In genomic region chr18:10410472-10411300, GRCh38 we compare ENCODE assay signal across 16 cellular contexts. TPM values are rescaled to one million over a fixed set of nuclear protein-coding genes. Genes with fewer than 3 reads are reported as not detected.
DNase-seq lines count a peak whose midpoint lies in the region; TF ChIP-seq lines count a peak whose summit lies in the region.
"Had no signal": no experiment of that assay in that cellular context is flagged by ENCODE, and none has a peak within 500 bp of the region (broad histone marks: within the 10 kb centered on the region; RNA-seq: fewer than 3 reads in every experiment).

No MANE protein-coding gene starts in this region.

- H3K27ac ChIP-seq in C4-2B (0 out of 2 replicates have a peak overlapping the region, but pooled peaks have one; percentile 9), PC-9 (no peak overlapping the region), tibial nerve (no peak overlapping the region)
- H3K27ac ChIP-seq: SJCRH30 had no signal

- intact Hi-C loops in PC-9 (cut with micrococcal nuclease; ENCODE audit: unreplicated experiment) = no loop called here

- POLR2A ChIA-PET in PC-9 (lab: Charles Lee; ENCODE audit: unreplicated experiment) = no interaction called here

- H3K4me2 ChIP-seq in PC-9 = no peak overlapping the region

- peak; percentile 75 for DNase-seq in NCI-H146 treated with DMSO at 0.1 percent for 48 hours (lab: John Stamatoyannopoulos, UW; ENCODE audit: unreplicated experiment)
- peak; percentile 23 for DNase-seq in astrocyte of the spinal cord (ENCODE audit: low read depth, low spot score)
- peak; percentile 49 for DNase-seq in islet precursor cell
- no peak for DNase-seq in PC-9
- DNase-seq in activated CD8-positive, alpha-beta memory T cell treated with anti-CD3 and anti-CD28 coated beads, Interleukin-2, amount 50 U/mL, for 48 hours = no peak
- no peak for DNase-seq in DMS 273 treated with DMSO at 0.1 percent for 48 hours (lab: John Stamatoyannopoulos, UW)
- no peak for DNase-seq in tibial nerve (ENCODE audit: low spot score in 2 of 2)
- DNase-seq: activated CD4-positive, alpha-beta T cell treated with anti-CD3 and anti-CD28 coated beads for 1 hour; activated gamma-delta T cell treated with Interleukin-2 at 50 U/mL for 16 hours; KBM-7; naive B cell; NCI-H1092 treated with DMSO at 0.1 percent for 48 hours; NCI-H2171 treated with DMSO at 0.1 percent for 48 hours; SJCRH30; small intestine had no signal

- no peaks in the 10 kb centered on the region for H4K20me1 ChIP-seq in PC-9 (ENCODE audit: insufficient read depth)

- H2AFZ ChIP-seq in PC-9 = no peak overlapping the region

- no peaks in the 10 kb centered on the region for H3K9me2 ChIP-seq in PC-9 (ENCODE audit: insufficient read depth)

- WGBS in tibial nerve, 2 donors = 70 to 77% methylated on average over 11 of the region's 11 CpGs

- TF ChIP-seq CTCF in C4-2B (conservative IDR thresholded peaks at IDR 0.05) (no peak), astrocyte of the spinal cord (IDR thresholded peaks at IDR 0.05; ENCODE audit: low read depth, low read length) (no peak), PC-9 (conservative IDR thresholded peaks at IDR 0.05) (no peak), tibial nerve (IDR thresholded peaks at IDR 0.05) (no peak)

- H3K4me1 ChIP-seq in PC-9 (replicated peaks; ENCODE audit: insufficient read depth) = no peaks in the 10 kb centered on the region
- peaks cover 0 to 6% (median 0%) of the 10 kb centered on the region in 4 donors for H3K4me1 ChIP-seq in tibial nerve
- H3K4me1 ChIP-seq: SJCRH30 had no signal

- H3K27me3 ChIP-seq in PC-9 (ENCODE audit: insufficient read depth, low read depth) = no peaks in the 10 kb centered on the region
- no peaks in the 10 kb centered on the region for H3K27me3 ChIP-seq in tibial nerve
- H3K27me3 ChIP-seq: SJCRH30 had no signal

- H3K9me3 ChIP-seq in PC-9 (ENCODE audit: insufficient read depth, low read depth) (no peaks in the 10 kb centered on the region), tibial nerve (no peaks in the 10 kb centered on the region)
- H3K9me3 ChIP-seq: SJCRH30 had no signal

- in situ Hi-C loops in astrocyte of the spinal cord (cut with HindIII; ENCODE audit: low sequenced_read_pairs) = no loop called here

- no peak for TF ChIP-seq EP300 in tibial nerve (IDR thresholded peaks at IDR 0.05)

- no peaks in the 10 kb centered on the region for H3F3A ChIP-seq in PC-9 (ENCODE audit: insufficient read depth, low read depth)

- CTCF ChIA-PET in PC-9 (lab: Charles Lee) = no interaction called here

- no peaks in the 10 kb centered on the region for H3K79me2 ChIP-seq in PC-9 (ENCODE audit: low read depth)

- TF ChIP-seq POLR2A in tibial nerve (IDR thresholded peaks at IDR 0.05) = no peak

- no peaks in the 10 kb centered on the region for H3K36me3 ChIP-seq in PC-9 (ENCODE audit: low read depth)
- no peaks in the 10 kb centered on the region for H3K36me3 ChIP-seq in tibial nerve
- H3K36me3 ChIP-seq: SJCRH30 had no signal

- BruUV-seq in PC-9 (replicated peaks; lab: Mats Ljungman, UMichigan) = no TSS peak

- no peak overlapping the region for H3K4me3 ChIP-seq in astrocyte of the spinal cord (ENCODE audit: low read depth, low read length)
- no peak overlapping the region for H3K4me3 ChIP-seq in PC-9
- H3K4me3 ChIP-seq in tibial nerve = no peak overlapping the region
- H3K4me3 ChIP-seq: SJCRH30 had no signal

RNA-seq across cellular contexts. Expression of gene APCDD1, which starts 43.7 kb away (rescaled TPM):
- total RNA-seq in PC-9 (2021) (not detected in 2 replicates), tibial nerve (100 to 1,000 TPM in 2 of 4 donors, 10 to 100 TPM in 2; 46.2 to 154 (median 101) TPM)
- total RNA-seq: SJCRH30 had no signal

Comparison
In these comparisons a context has a peak if more than half of its experiments do, and no peak if none do; other contexts are left out.
1. DNase-seq: peak in NCI-H146 treated with DMSO at 0.1 percent for 48 hours (single experiment), astrocyte of the spinal cord (single experiment) and islet precursor cell (single experiment); none in PC-9 (0 of 2), activated CD8-positive, alpha-beta memory T cell treated with anti-CD3 and anti-CD28 coated beads, Interleukin-2, amount 50 U/mL, for 48 hours (single experiment), DMS 273 treated with DMSO at 0.1 percent for 48 hours (single experiment) and tibial nerve (0 of 2).
2. RNA of gene APCDD1, which starts 43.7 kb away (total RNA-seq): 46.2 to 154 TPM in tibial nerve; not detected in PC-9; every median in the first group is over 10 times any median in the second.